ENCODE assay signal across 10 cellular contexts in the genomic region with DNA sequence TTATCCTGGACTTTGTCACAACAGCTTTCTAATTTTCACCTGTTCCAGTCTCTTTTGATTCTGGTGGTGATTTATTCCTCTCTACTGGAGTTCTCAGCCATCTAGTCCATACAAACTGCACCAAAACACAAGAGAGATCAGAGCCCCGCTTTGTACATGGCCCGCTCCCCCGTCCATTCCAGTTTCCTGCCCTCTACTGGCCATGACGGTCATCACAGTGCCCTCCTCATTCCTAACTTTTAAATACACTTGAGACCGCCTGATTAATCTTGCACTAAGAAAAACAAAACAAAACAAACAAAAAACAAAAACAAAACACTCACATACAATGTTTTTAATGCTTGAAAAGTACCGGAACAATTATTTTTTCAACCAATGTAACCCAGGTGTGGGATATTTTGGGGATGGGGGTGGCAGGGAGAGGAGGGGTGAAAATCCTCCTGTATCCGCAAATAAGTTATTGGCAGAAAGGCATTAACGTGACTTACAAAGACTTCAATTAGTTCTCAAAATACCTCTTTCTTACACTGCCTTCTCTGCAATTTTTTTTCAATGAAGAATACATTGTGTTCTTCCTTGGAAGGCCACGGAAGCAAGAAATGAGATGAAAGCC.
DNase-seq lines count a peak whose midpoint lies in the region; ATAC-seq and TF ChIP-seq lines count a peak whose summit lies in the region.
"Had no signal": no experiment of that assay in that cellular context is flagged by ENCODE, and none has a peak within 500 bp of the region (broad histone marks: within the 10 kb centered on the region; RNA-seq: fewer than 3 reads in every experiment).

No MANE protein-coding gene starts in this region.

- H4K20me1 ChIP-seq in osteoblast (ENCODE audit: insufficient read depth, low read length), result no peaks in the 10 kb centered on the region

- H2AFZ ChIP-seq in osteoblast (ENCODE audit: low read length), result no peak overlapping the region

- peaks cover 13% of the 10 kb centered on the region for H3K4me1 Mint-ChIP-seq in chondrocyte (ENCODE audit: low read depth)

- TF ChIP-seq POLR2A in GM18505 (IDR thresholded peaks at IDR 0.05; ENCODE audit: borderline replicate concordance, extremely low read depth, insufficient read depth, insufficient read length), result no peak

- no peaks in the 10 kb centered on the region for H3K9me3 ChIP-seq in osteoblast (ENCODE audit: low read depth, low read length)

- peaks cover 3% of the 10 kb centered on the region for H3K27me3 ChIP-seq in osteoblast (ENCODE audit: insufficient read depth, low read length)

- H3K4me3 ChIP-seq in osteoblast (ENCODE audit: insufficient read depth, low read length), result no peak overlapping the region

- H3K27me3 Mint-ChIP-seq in chondrocyte (ENCODE audit: low read depth), result no peaks in the 10 kb centered on the region

- H3K79me2 ChIP-seq in osteoblast (ENCODE audit: insufficient read depth, low read length), result no peaks in the 10 kb centered on the region

- H3K27ac ChIP-seq in osteoblast (ENCODE audit: low read depth, low read length), result no peak overlapping the region
- H3K27ac ChIP-seq: epithelial cell of prostate had no signal

- H3K36me3 Mint-ChIP-seq in chondrocyte (ENCODE audit: low read depth), result peaks cover 3% of the 10 kb centered on the region

- peaks cover 5% of the 10 kb centered on the region for H3K9me3 Mint-ChIP-seq in chondrocyte (ENCODE audit: low read depth)
- H3K9me3 Mint-ChIP-seq: stimulated activated naive CD8-positive, alpha-beta T cell treated with anti-CD3 and anti-CD28 coated beads, Interleukin-15, Interleukin-2, amounts not matched to agents 100 ng/mL and 50 ng/mL, for 24 hours had no signal

- TF ChIP-seq CTCF in chondrocyte (IDR thresholded peaks at IDR 0.05) (peak; percentile 82), osteoblast (IDR thresholded peaks at IDR 0.05; ENCODE audit: extremely low read depth, low read depth, low read length) (peak; percentile 81)

- H3K4me1 ChIP-seq in osteoblast (ENCODE audit: insufficient read depth, low read length), result no peaks in the 10 kb centered on the region

- ATAC-seq in GM18505 (IDR thresholded peaks at IDR 0.05; ENCODE audit: unreplicated experiment) (peak; percentile 65), GM21825 (IDR thresholded peaks at IDR 0.05; ENCODE audit: unreplicated experiment) (no peak)

- no peak overlapping the region for H3K4me2 ChIP-seq in osteoblast (ENCODE audit: insufficient read depth, low read length)

- H3K4me3 Mint-ChIP-seq in chondrocyte (ENCODE audit: unreplicated experiment), result peak overlapping the region; percentile 77
- H3K4me3 Mint-ChIP-seq: stimulated activated naive CD8-positive, alpha-beta T cell treated with anti-CD3 and anti-CD28 coated beads, Interleukin-15, Interleukin-2, amounts not matched to agents 100 ng/mL and 50 ng/mL, for 24 hours had no signal

- no peaks in the 10 kb centered on the region for H3K36me3 ChIP-seq in osteoblast (ENCODE audit: insufficient read depth, low read length)

- peak overlapping the region; percentile 85 for H3K27ac Mint-ChIP-seq in chondrocyte (ENCODE audit: unreplicated experiment)
- H3K27ac Mint-ChIP-seq: stimulated activated naive CD8-positive, alpha-beta T cell treated with anti-CD3 and anti-CD28 coated beads, Interleukin-15, Interleukin-2, amounts not matched to agents 100 ng/mL and 50 ng/mL, for 24 hours had no signal

- DNase-seq in A172 (ENCODE audit: low spot score) (peak; percentile 63), NAMALWA (ENCODE audit: low spot score) (peak; percentile 15), chondrocyte (ENCODE audit: low spot score) (no peak), osteoblast (ENCODE audit: insufficient read length, low spot score, missing footprints) (peak; percentile 89), NCI-H2081 treated with DMSO at 0.1 percent for 48 hours (lab: John Stamatoyannopoulos, UW) (no peak), NCI-H1694 (lab: John Stamatoyannopoulos, UW) (no peak)

Comparison
In these comparisons a context has a peak if more than half of its experiments do, and no peak if none do; other contexts are left out.
1. DNase-seq: peak in A172 (single experiment), NAMALWA (single experiment) and osteoblast (single experiment); none in chondrocyte (single experiment), NCI-H2081 treated with DMSO at 0.1 percent for 48 hours (single experiment) and NCI-H1694 (single experiment).